ENCODE assay signal across 8 cellular contexts in the genomic region with DNA sequence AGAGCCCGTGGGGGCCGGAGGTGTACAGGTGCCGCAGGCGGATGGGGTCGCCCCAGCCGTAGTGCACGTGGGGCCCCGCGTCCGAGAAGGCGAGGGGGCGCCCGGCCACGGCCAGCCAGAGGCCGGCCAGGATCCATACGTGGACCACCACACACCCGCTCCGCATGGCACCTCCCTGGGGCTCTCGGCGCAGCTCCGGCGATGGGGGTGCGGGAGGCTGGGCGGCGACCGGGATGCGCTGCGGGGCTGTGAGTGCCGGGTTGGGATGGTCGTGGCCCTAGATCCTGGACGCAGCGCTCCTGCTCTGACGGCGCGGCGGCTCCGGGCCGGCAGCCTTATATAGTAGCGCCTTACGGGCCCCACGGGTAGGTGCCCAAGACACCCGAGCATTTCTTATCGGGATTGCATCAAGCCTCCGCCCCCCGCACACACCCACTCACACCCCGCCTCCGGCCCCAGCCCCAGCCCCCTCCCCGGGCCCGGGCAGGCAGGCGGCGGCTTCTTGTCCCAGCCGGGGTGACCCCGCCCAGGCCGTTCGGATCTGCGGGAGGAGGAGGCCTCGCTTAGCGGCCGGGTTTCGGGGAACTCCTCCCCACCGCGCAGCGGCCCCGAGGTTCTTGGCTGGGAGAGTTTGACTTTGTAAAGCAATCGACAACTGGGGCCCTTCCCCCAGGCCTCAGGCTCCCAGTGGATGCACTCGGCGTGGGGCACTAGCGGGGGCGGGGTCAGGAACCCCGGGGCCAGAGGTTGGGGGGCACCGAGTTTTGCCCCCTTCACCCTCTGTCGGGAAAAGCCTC. TPM values are rescaled to one million over a fixed set of nuclear protein-coding genes. Genes with fewer than 3 reads are reported as not detected.
A peak's percentile ranks its signal among the peaks of the same experiment; 100 is the strongest.
DNase-seq lines count a peak whose midpoint lies in the region; ATAC-seq and TF ChIP-seq lines count a peak whose summit lies in the region.
"Had no signal": no experiment of that assay in that cellular context is flagged by ENCODE, and none has a peak within 500 bp of the region (broad histone marks: within the 10 kb centered on the region; RNA-seq: fewer than 3 reads in every experiment).

A gene with protein sequence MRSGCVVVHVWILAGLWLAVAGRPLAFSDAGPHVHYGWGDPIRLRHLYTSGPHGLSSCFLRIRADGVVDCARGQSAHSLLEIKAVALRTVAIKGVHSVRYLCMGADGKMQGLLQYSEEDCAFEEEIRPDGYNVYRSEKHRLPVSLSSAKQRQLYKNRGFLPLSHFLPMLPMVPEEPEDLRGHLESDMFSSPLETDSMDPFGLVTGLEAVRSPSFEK (minus strand): TSS at position 312 of the 797 bp plus-strand sequence. CDS start 146 bp downstream, at position 166.

- peak within 1 kb of the TSS; percentile 49 for H3K9ac ChIP-seq in ES-I3 (ENCODE audit: low read depth, low read length)
- no peak within 1 kb of the TSS for H3K9ac ChIP-seq in neural progenitor cell

- in situ Hi-C loops in gastrocnemius medialis (cut with MboI; ENCODE audit: low sequenced_read_pairs in 4 of 4), result no loop called here

- no peaks in the 10 kb centered on the region for H3K9me3 Mint-ChIP-seq in neural progenitor cell

- peaks cover 28% of the 10 kb centered on the region for H4K20me1 ChIP-seq in neural progenitor cell (ENCODE audit: low read depth)

- H3K4me3 Mint-ChIP-seq in neural progenitor cell, result peak within 1 kb of the TSS; percentile 85

- no peak within 1 kb of the TSS for H3K27ac Mint-ChIP-seq in neural progenitor cell

- ATAC-seq in gastrocnemius medialis, result no peak

- peak within 1 kb of the TSS; percentile 22 for H2AFZ ChIP-seq in neural progenitor cell (replicated peaks)

- DNase-seq in HuH-7 (ENCODE audit: low spot score) (peak; percentile 81), ecto neural progenitor cell (ENCODE audit: low spot score) (peak; percentile 73), neural progenitor cell (ENCODE audit: low spot score) (peak; percentile 78), gastrocnemius medialis (no peak), NCI-H2107 treated with DMSO at 0.1 percent for 48 hours (lab: John Stamatoyannopoulos, UW; ENCODE audit: unreplicated experiment) (no peak)
- DNase-seq in stimulated activated CD4-positive, alpha-beta T cell treated with anti-CD3 and anti-CD28 coated beads, Interleukin-4, amount 100 ng/mL, for 1 hour, result no peak
- DNase-seq: NCI-H524 treated with DMSO at 0.1 percent for 48 hours had no signal

- peaks cover 44% of the 10 kb centered on the region for H3K27me3 Mint-ChIP-seq in neural progenitor cell (ENCODE audit: insufficient read depth, low read depth)

- H3K27ac ChIP-seq in neural progenitor cell, result no peak within 1 kb of the TSS
- no peak within 1 kb of the TSS for H3K27ac ChIP-seq in gastrocnemius medialis

- H3K36me3 ChIP-seq in ES-I3 (ENCODE audit: insufficient read depth, low read length) (peaks cover under 1% of the 10 kb centered on the region; the same call in 1 of the 2 replicates), neural progenitor cell (no peaks in the 10 kb centered on the region), gastrocnemius medialis (no peaks in the 10 kb centered on the region)

- H3K4me2 ChIP-seq in neural progenitor cell, result peak within 1 kb of the TSS; percentile 97

- TF ChIP-seq POLR2A in gastrocnemius medialis (IDR thresholded peaks at IDR 0.05), result no peak

- H3K36me3 Mint-ChIP-seq in neural progenitor cell, result no peaks in the 10 kb centered on the region

- H3K4me3 ChIP-seq in neural progenitor cell (peak within 1 kb of the TSS; percentile 48), gastrocnemius medialis (no peak within 1 kb of the TSS)

- intact Hi-C loops in gastrocnemius medialis (cut with DNase I; ENCODE audit: low total_unique reads), result loop anchor here (5.0 kb wide), 1 partner anchor 183 kb away; no protein-coding TSS in a partner anchor

- peaks cover 45% of the 10 kb centered on the region for H3K4me1 Mint-ChIP-seq in neural progenitor cell

- TF ChIP-seq CTCF in neural progenitor cell (IDR thresholded peaks at IDR 0.05), result no peak
- TF ChIP-seq CTCF in gastrocnemius medialis (IDR thresholded peaks at IDR 0.05 in 4 of 5, conservative IDR thresholded peaks at IDR 0.05 in 1 of 5), result no peak

- H3K4me1 ChIP-seq in ES-I3 (ENCODE audit: insufficient read depth, low read length) (peaks cover 21% of the 10 kb centered on the region), neural progenitor cell (peaks cover 47% of the 10 kb centered on the region), gastrocnemius medialis (no peaks in the 10 kb centered on the region)

- H3K9me3 ChIP-seq in ES-I3 (ENCODE audit: control insufficient read depth, insufficient read depth, low read length) (no peaks in the 10 kb centered on the region), neural progenitor cell (ENCODE audit: low read depth) (no peaks in the 10 kb centered on the region), gastrocnemius medialis (no peaks in the 10 kb centered on the region)

- peaks cover 59% of the 10 kb centered on the region for H3K27me3 ChIP-seq in neural progenitor cell
- H3K27me3 ChIP-seq in gastrocnemius medialis, result peaks cover 61 to 70% (median 64%) of the 10 kb centered on the region in 3 donors

- peaks cover 56% of the 10 kb centered on the region for H3F3A ChIP-seq in neural progenitor cell (ENCODE audit: low read depth)

- H3K79me2 ChIP-seq in neural progenitor cell (ENCODE audit: low read depth), result no peaks in the 10 kb centered on the region

RNA-seq across cellular contexts. Expression of the gene that starts here (rescaled TPM):
- total RNA-seq in neural progenitor cell (ENCODE audit: low replicate concordance) (0.09 TPM in 1 of 2 replicates, not detected in the other), gastrocnemius medialis (not detected)

Comparison
In these comparisons a context has a peak if more than half of its experiments do, and no peak if none do; other contexts are left out.
1. Peak in DNase-seq, H3K4me3 ChIP-seq and H3K4me2 ChIP-seq in neural progenitor cell; RNA of the gene not detected or under 1 TPM.
2. DNase-seq: peak in HuH-7 (single experiment) and ecto neural progenitor cell (single experiment); none in gastrocnemius medialis (0 of 2), stimulated activated CD4-positive, alpha-beta T cell treated with anti-CD3 and anti-CD28 coated beads, Interleukin-4, amount 100 ng/mL, for 1 hour (single experiment) and NCI-H2107 treated with DMSO at 0.1 percent for 48 hours (single experiment).